Comparison of ENCODE assay signal across 8 cellular contexts in genomic region chr5:43389679-43390329, GRCh38. TPM values are rescaled to one million over a fixed set of nuclear protein-coding genes. Genes with fewer than 3 reads are reported as not detected.
DNase-seq lines count a peak whose midpoint lies in the region; ATAC-seq, FAIRE-seq and TF ChIP-seq lines count a peak whose summit lies in the region.

No MANE protein-coding gene starts in this region.

- no peak overlapping the region for H3K4me3 Mint-ChIP-seq in T-helper 17 cell

- dilution Hi-C loops in mammary epithelial cell (cut with HindIII; ENCODE audit: low sequenced_read_pairs) = no loop called here

- TF ChIP-seq CTCF in mammary epithelial cell (conservative IDR thresholded peaks at IDR 0.05 in 1 of 2, IDR thresholded peaks at IDR 0.05 in 1 of 2; ENCODE audit: extremely low read depth in 1 of 2, insufficient read depth in 1 of 2, low read depth in 1 of 2, low read length in 2 of 2) = peak; percentile 81 to 91

- H3K9ac ChIP-seq in mammary epithelial cell (ENCODE audit: insufficient read depth, low read length) = no peak overlapping the region

- no peaks in the 10 kb centered on the region for H3K27me3 ChIP-seq in mammary epithelial cell (ENCODE audit: insufficient read depth, low read length)

- H3K9me3 ChIP-seq in T-helper 17 cell (ENCODE audit: control insufficient read depth, low read length, poor library complexity, severe bottlenecking) (no peaks in the 10 kb centered on the region), mammary epithelial cell (replicated peaks; ENCODE audit: insufficient read depth, low read length) (no peaks in the 10 kb centered on the region)

- peaks cover 26% of the 10 kb centered on the region for H3K4me1 Mint-ChIP-seq in T-helper 17 cell

- CTCF ChIA-PET in mammary epithelial cell (lab: Charles Lee; ENCODE audit: low non-redundant PET) = interaction anchor here (0.6 to 1.0 kb wide), 4 partner anchors 82 to 617 kb away, joined by 3 to 7 read pairs (median 4); partner anchors contain the start of gene TMEM267

- BruUV-seq in mammary epithelial cell (replicated peaks; lab: Mats Ljungman, UMichigan) = no TSS peak

- H3K36me3 Mint-ChIP-seq in T-helper 17 cell (ENCODE audit: low read depth) = peaks cover 4% of the 10 kb centered on the region

- ATAC-seq in HG03025 (IDR thresholded peaks at IDR 0.05; ENCODE audit: low FRiP score, unreplicated experiment) = peak; percentile 81
- ATAC-seq in T-helper 17 cell = peak; percentile 84

- intact Hi-C loops in mammary epithelial cell (cut with micrococcal nuclease) = loop anchor here (1.0 to 5.0 kb wide), 7 partner anchors 84 to 481 kb away; partner anchors contain the start of gene ZNF131

- H3K4me2 ChIP-seq in mammary epithelial cell (ENCODE audit: insufficient read depth, low read depth, low read length) = no peak overlapping the region

- FAIRE-seq in islet of Langerhans (lab: Jason Lieb, UNC) = peak; percentile 91

- 29% methylated on average over 4 of the region's 4 CpGs for WGBS in mammary epithelial cell (ENCODE audit: low coverage, missing lambda C conversion rate)

- H3K27ac Mint-ChIP-seq in T-helper 17 cell = peak overlapping the region; percentile 16

- no peak overlapping the region for H3K27ac ChIP-seq in mammary epithelial cell (ENCODE audit: insufficient read depth, low read depth, low read length)

- peaks cover 15% of the 10 kb centered on the region for H3K79me2 ChIP-seq in mammary epithelial cell (ENCODE audit: insufficient read depth, low read length)

- no peaks in the 10 kb centered on the region for H3K27me3 Mint-ChIP-seq in T-helper 17 cell

- in situ Hi-C loops in mammary epithelial cell (cut with MboI; ENCODE audit: low sequenced_read_pairs in 2 of 2) = loop anchor here (5.0 to 25.0 kb wide), 6 partner anchors 85 to 478 kb away; partner anchors contain the start of gene TMEM267 (in 1 of the 2)

- no peaks in the 10 kb centered on the region for H3K36me3 ChIP-seq in mammary epithelial cell (ENCODE audit: insufficient read depth, low read length)

- no peak overlapping the region for H3K4me3 ChIP-seq in mammary epithelial cell (replicated peaks in 1 of 3; ENCODE audit: insufficient read depth in 1 of 3, low read depth in 2 of 3, low read length in 3 of 3)

- DNase-seq in activated gamma-delta T cell treated with Interleukin-2 at 50 U/mL for 16 hours (peak; percentile 37), activated gamma-delta T cell (lab: John Stamatoyannopoulos, UW) (no peak), NCI-H2029 treated with DMSO at 0.1 percent for 48 hours (lab: John Stamatoyannopoulos, UW) (peak; percentile 89), T-helper 17 cell (peak in 1 of 3 donors; percentile 12), mammary epithelial cell (peak; percentile 86)
- peak; percentile 33 for DNase-seq in stimulated activated CD4-positive, alpha-beta T cell treated with anti-CD3 and anti-CD28 coated beads, Interleukin-1b, Interleukin-23, amount 100 ng/mL, for 48 hours

- no peak overlapping the region for H2AFZ ChIP-seq in mammary epithelial cell (ENCODE audit: low read depth, low read length)

- H4K20me1 ChIP-seq in mammary epithelial cell (ENCODE audit: insufficient read depth, low read length) = no peaks in the 10 kb centered on the region

- H3K4me1 ChIP-seq in mammary epithelial cell (ENCODE audit: insufficient read depth, low read length) = peaks cover 9% of the 10 kb centered on the region

RNA-seq across cellular contexts. Expression of gene CCL28, which starts 22.4 kb away (rescaled TPM):
- total RNA-seq in T-helper 17 cell (10 to 100 TPM; 10.6 to 14.9 TPM), mammary epithelial cell (10 to 100 TPM in 1 of 2 donors, 1 to 10 TPM in 1; 2.7 to 10.7 TPM)
- 3.7 TPM for polyA plus RNA-seq in mammary epithelial cell
- polyA minus RNA-seq in mammary epithelial cell = 2.4 TPM
